ENCODE assay signal across 31 cellular contexts in genomic region chr21:35458406-35458805, GRCh38.
"Had no signal": no experiment of that assay in that cellular context is flagged by ENCODE, and none has a peak within 500 bp of the region (broad histone marks: within the 10 kb centered on the region; RNA-seq: fewer than 3 reads in every experiment).

No MANE protein-coding gene starts in this region.

- H3K4me3 ChIP-seq: heart left ventricle, left lung, lower lobe of right lung, mucosa of descending colon, pancreas, prostate gland, skin epidermis, stomach, suprapubic skin, thoracic aorta, tibial artery, upper lobe of right lung had no signal

- H3K27me3 ChIP-seq: heart left ventricle, left lung, stomach, suprapubic skin, tibial artery, upper lobe of right lung had no signal

- H3K27ac ChIP-seq: heart left ventricle, left lung, lower lobe of right lung, pancreas, prostate gland, skin epidermis, stomach, suprapubic skin, thoracic aorta, tibial artery, upper lobe of right lung had no signal

- H3K36me3 ChIP-seq: heart left ventricle, left lung, lower lobe of right lung, pancreas, prostate gland, stomach, suprapubic skin, thoracic aorta, tibial artery, upper lobe of right lung had no signal

- H3K4me1 ChIP-seq: left lung, pancreas, prostate gland, stomach, suprapubic skin, tibial artery, upper lobe of right lung had no signal

- H3K4me3 Mint-ChIP-seq: immature natural killer cell; mesothelial cell of epicardium; naive thymus-derived CD4-positive, alpha-beta T cell; stimulated activated naive B cell treated with anti-CD40 and anti-IgM and Interleukin-4, amounts not matched to agents 10 μg/mL and 1 μg/mL and 100 μg/mL, for 72 hours had no signal

- H3K4me1 Mint-ChIP-seq: mesothelial cell of epicardium; stimulated activated naive B cell treated with anti-CD40 and anti-IgM and Interleukin-4, amounts not matched to agents 10 μg/mL and 1 μg/mL and 100 μg/mL, for 72 hours had no signal

- H3K27ac Mint-ChIP-seq: immature natural killer cell; mesothelial cell of epicardium; naive thymus-derived CD4-positive, alpha-beta T cell; stimulated activated naive B cell treated with anti-CD40 and anti-IgM and Interleukin-4, amounts not matched to agents 10 μg/mL and 1 μg/mL and 100 μg/mL, for 72 hours had no signal

- H3K27me3 Mint-ChIP-seq: naive thymus-derived CD4-positive, alpha-beta T cell; stimulated activated naive B cell treated with anti-CD40 and anti-IgM and Interleukin-4, amounts not matched to agents 10 μg/mL and 1 μg/mL and 100 μg/mL, for 72 hours had no signal

- H3K9me3 Mint-ChIP-seq: immature natural killer cell; mesothelial cell of epicardium; stimulated activated naive B cell treated with anti-CD40 and anti-IgM and Interleukin-4, amounts not matched to agents 10 μg/mL and 1 μg/mL and 100 μg/mL, for 72 hours had no signal

- H3K36me3 Mint-ChIP-seq: immature natural killer cell; mesothelial cell of epicardium; stimulated activated naive B cell treated with anti-CD40 and anti-IgM and Interleukin-4, amounts not matched to agents 10 μg/mL and 1 μg/mL and 100 μg/mL, for 72 hours had no signal

- ATAC-seq: heart left ventricle; left colon; left lung; lower lobe of right lung; mucosa of descending colon; naive thymus-derived CD4-positive, alpha-beta T cell; pancreas; right cardiac atrium; sciatic nerve; stimulated activated naive B cell treated with anti-CD40 and anti-IgM and Interleukin-4, amounts not matched to agents 10 μg/mL and 1 μg/mL and 100 μg/mL, for 72 hours; stimulated activated naive CD8-positive, alpha-beta T cell treated with anti-CD3 and anti-CD28 coated beads, Interleukin-15, Interleukin-2, amounts not matched to agents 100 U/mL and 50 U/mL, for 24 hours; upper lobe of right lung had no signal

- DNase-seq: heart left ventricle; hypothalamus; immature natural killer cell; kidney; left colon; left lung; lower lobe of right lung; mammary epithelial cell; mesendoderm; mucosa of descending colon; naive thymus-derived CD4-positive, alpha-beta T cell; pancreas; posterior cingulate gyrus; retina; right cardiac atrium; stimulated activated CD4-positive, alpha-beta T cell treated with anti-CD3 and anti-CD28 coated beads, Interleukin-12 subunit alpha, Interleukin-12 subunit beta, amount 100 ng/mL, for 4 hours; stimulated activated CD4-positive, alpha-beta T cell treated with anti-CD3 and anti-CD28 coated beads, Interleukin-15, amount 100 ng/mL, for 24 hours; stimulated activated CD4-positive, alpha-beta T cell treated with anti-CD3 and anti-CD28 coated beads, Interleukin-2, amount 100 ng/mL, for 24 hours; stimulated activated CD4-positive, alpha-beta T cell treated with anti-CD3 and anti-CD28 coated beads, Interleukin-4, amount 100 ng/mL, for 1 hour; stimulated activated naive B cell treated with anti-CD40 and anti-IgM and Interleukin-4, amounts not matched to agents 10 μg/mL and 1 μg/mL and 100 μg/mL, for 72 hours; stimulated activated naive CD8-positive, alpha-beta T cell treated with anti-CD3 and anti-CD28 coated beads, Interleukin-15, Interleukin-2, amounts not matched to agents 100 U/mL and 50 U/mL, for 24 hours; stomach; tibial artery; trophoblast cell; upper lobe of right lung had no signal

- H3K9me3 ChIP-seq: heart left ventricle, left lung, lower lobe of right lung, mucosa of descending colon, pancreas, prostate gland, stomach, suprapubic skin, thoracic aorta, tibial artery, upper lobe of right lung had no signal
